Comparison of ENCODE assay signal across 22 cellular contexts in genomic region chr1:240496941-240497340, GRCh38.
"Had no signal": no experiment of that assay in that cellular context is flagged by ENCODE, and none has a peak within 500 bp of the region (broad histone marks: within the 10 kb centered on the region; RNA-seq: fewer than 3 reads in every experiment).

No MANE protein-coding gene starts in this region.

- DNase-seq: activated CD4-positive, alpha-beta T cell treated with anti-CD3 and anti-CD28 coated beads for 48 hours; activated CD4-positive, alpha-beta T cell treated with anti-CD3 and anti-CD28 coated beads, Interleukin-2, amount 50 U/mL, for 48 hours; activated CD4-positive, CD25-positive, alpha-beta regulatory T cell treated with anti-CD3 and anti-CD28 coated beads, Interleukin-2, amount 50 U/mL, for 72 hours; activated gamma-delta T cell; activated naive CD4-positive, alpha-beta T cell treated with anti-CD3 and anti-CD28 coated beads for 36 hours; activated T-cell treated with anti-CD3 and anti-CD28 coated beads for 4 hours; activated T-cell treated with anti-CD3 and anti-CD28 coated beads, Interleukin-2, amount 50 U/mL, for 48 hours; cerebellar nuclear complex; MM.1S; NCI-H1048; NCI-H146; NCI-H187 treated with DMSO at 0.1 percent for 48 hours; NCI-H2081 treated with DMSO at 0.1 percent for 48 hours; NCI-H446; NCI-H524; PC-9; SIG-M5; T-helper 17 cell; T-helper 9 cell had no signal

- H3K27ac ChIP-seq: KMS-11, PC-9 had no signal

- ATAC-seq: activated T-helper 17 cell treated with anti-CD3 and anti-CD28 coated beads, Interleukin-2, amount 50 U/mL, for 72 hours; T-helper 17 cell; WTC11 had no signal

- H3K4me3 ChIP-seq: PC-9 had no signal
